Comparison of ENCODE assay signal across 13 cellular contexts in genomic region chr4:1307951-1308735, GRCh38. TPM values are rescaled to one million over a fixed set of nuclear protein-coding genes. Genes with fewer than 3 reads are reported as not detected.
DNase-seq lines count a peak whose midpoint lies in the region; ATAC-seq and TF ChIP-seq lines count a peak whose summit lies in the region.
"Had no signal": no experiment of that assay in that cellular context is flagged by ENCODE, and none has a peak within 500 bp of the region (broad histone marks: within the 10 kb centered on the region; RNA-seq: fewer than 3 reads in every experiment).

No MANE protein-coding gene starts in this region.

- H3K27ac Mint-ChIP-seq in activated CD4-positive, alpha-beta T cell treated with anti-CD3 and anti-CD28 coated beads for 36 hours, result peak overlapping the region; percentile 21
- H3K27ac Mint-ChIP-seq in WTC11 (peak overlapping the region; percentile 99), progenitor cell of endocrine pancreas (peak overlapping the region; percentile 92)

- no peak for DNase-seq in activated CD4-positive, alpha-beta T cell treated with anti-CD3 and anti-CD28 coated beads for 36 hours
- no peak for DNase-seq in activated CD4-positive, alpha-beta T cell treated with anti-CD3 and anti-CD28 coated beads, Interleukin-2, amount 50 U/mL, for 48 hours
- no peak for DNase-seq in WTC11 (ENCODE audit: low spot score)
- no peak for DNase-seq in progenitor cell of endocrine pancreas (ENCODE audit: low spot score, unreplicated experiment)
- DNase-seq in kidney tubule cell (ENCODE audit: low spot score), result no peak
- no peak for DNase-seq in D341Med (ENCODE audit: low spot score)
- DNase-seq in SHP77 (lab: John Stamatoyannopoulos, UW), result no peak
- DNase-seq: activated CD8-positive, alpha-beta memory T cell treated with anti-CD3 and anti-CD28 coated beads, Interleukin-2, amount 50 U/mL, for 48 hours; amygdala; foreskin fibroblast; small intestine had no signal

- H3K9me3 ChIP-seq in iPS-20b (ENCODE audit: insufficient read depth, low read depth, low read length), result no peaks in the 10 kb centered on the region

- peak overlapping the region; percentile 77; the same call in 1 of the 2 replicates for H3K9ac ChIP-seq in iPS-20b (ENCODE audit: low read depth, low read length)

- CTCF ChIA-PET in activated CD4-positive, alpha-beta T cell treated with anti-CD3 and anti-CD28 coated beads for 36 hours (lab: Charles Lee), result interaction anchor here (0.7 to 1.2 kb wide), 3 partner anchors 16 to 141 kb away, joined by 3 to 4 read pairs (median 3); no protein-coding TSS in a partner anchor
- CTCF ChIA-PET in WTC11 (lab: Charles Lee), result interaction anchor here (1.0 to 1.7 kb wide), 8 partner anchors 10 to 40 kb away, joined by 3 to 22 read pairs (median 5); partner anchors contain the start of gene UVSSA

- H3K4me1 ChIP-seq in iPS-20b (ENCODE audit: insufficient read depth, low read length), result peaks cover 9% of the 10 kb centered on the region

- H3K27ac ChIP-seq in iPS-20b (ENCODE audit: low read length), result no peak overlapping the region
- H3K27ac ChIP-seq: 22Rv1 had no signal

- TF ChIP-seq CTCF in WTC11 (IDR thresholded peaks at IDR 0.05) (no peak), progenitor cell of endocrine pancreas (IDR thresholded peaks at IDR 0.05; ENCODE audit: unreplicated experiment) (no peak)

- intact Hi-C loops in activated CD4-positive, alpha-beta T cell treated with anti-CD3 and anti-CD28 coated beads for 36 hours (cut with DNase I, micrococcal nuclease), result no loop called here

- H3K27me3 Mint-ChIP-seq in activated CD4-positive, alpha-beta T cell treated with anti-CD3 and anti-CD28 coated beads for 36 hours, result no peaks in the 10 kb centered on the region
- H3K27me3 Mint-ChIP-seq in WTC11 (ENCODE audit: low read depth) (no peaks in the 10 kb centered on the region), progenitor cell of endocrine pancreas (no peaks in the 10 kb centered on the region)

- H3K9me3 Mint-ChIP-seq in activated CD4-positive, alpha-beta T cell treated with anti-CD3 and anti-CD28 coated beads for 36 hours (ENCODE audit: low read depth), result no peaks in the 10 kb centered on the region
- H3K9me3 Mint-ChIP-seq in WTC11 (no peaks in the 10 kb centered on the region), progenitor cell of endocrine pancreas (ENCODE audit: low read depth) (no peaks in the 10 kb centered on the region)

- POLR2A ChIA-PET in activated CD4-positive, alpha-beta T cell treated with anti-CD3 and anti-CD28 coated beads for 36 hours (lab: Charles Lee), result no interaction called here
- POLR2A ChIA-PET in WTC11 (lab: Charles Lee), result interaction anchor here (1.9 kb wide), 1 partner anchor 18 kb away, joined by 13 read pairs; the partner anchor contains the start of gene MAEA

- no peak for ATAC-seq in activated CD4-positive, alpha-beta T cell treated with anti-CD3 and anti-CD28 coated beads for 36 hours
- ATAC-seq in WTC11, result no peak

- H3K4me3 Mint-ChIP-seq in activated CD4-positive, alpha-beta T cell treated with anti-CD3 and anti-CD28 coated beads for 36 hours, result no peak overlapping the region
- H3K4me3 Mint-ChIP-seq in WTC11 (no peak overlapping the region), progenitor cell of endocrine pancreas (ENCODE audit: low read depth) (no peak overlapping the region)

- no peaks in the 10 kb centered on the region for H3K27me3 ChIP-seq in iPS-20b (ENCODE audit: insufficient read depth, low read length)

- H3K36me3 ChIP-seq in iPS-20b (ENCODE audit: insufficient read depth, low read depth, low read length), result peaks cover 16% of the 10 kb centered on the region

- no peak overlapping the region for H3K4me3 ChIP-seq in iPS-20b (ENCODE audit: low read length)

- H3K36me3 Mint-ChIP-seq in activated CD4-positive, alpha-beta T cell treated with anti-CD3 and anti-CD28 coated beads for 36 hours (ENCODE audit: low read depth), result peaks cover 26% of the 10 kb centered on the region
- peaks cover 14% of the 10 kb centered on the region for H3K36me3 Mint-ChIP-seq in WTC11
- H3K36me3 Mint-ChIP-seq in progenitor cell of endocrine pancreas (ENCODE audit: insufficient read depth), result peaks cover 6% of the 10 kb centered on the region

- H3K4me1 Mint-ChIP-seq in activated CD4-positive, alpha-beta T cell treated with anti-CD3 and anti-CD28 coated beads for 36 hours, result peaks cover 56% of the 10 kb centered on the region
- peaks cover 30% of the 10 kb centered on the region for H3K4me1 Mint-ChIP-seq in WTC11
- H3K4me1 Mint-ChIP-seq in progenitor cell of endocrine pancreas (ENCODE audit: low read depth), result peaks cover 21% of the 10 kb centered on the region

TF ChIP-seq in WTC11, 78 proteins besides CTCF, POLR2A, EP300 and RAD21:
- TF ChIP-seq ESRRA (CRISPR knock-in tag; IDR thresholded peaks at IDR 0.05; ENCODE audit: borderline replicate concordance) (no peak), OVOL2 (CRISPR knock-in tag; IDR thresholded peaks at IDR 0.05; ENCODE audit: borderline replicate concordance) (no peak), ZNF423 (CRISPR knock-in tag; IDR thresholded peaks at IDR 0.05) (no peak), IRF2 (CRISPR knock-in tag; IDR thresholded peaks at IDR 0.05; ENCODE audit: borderline replicate concordance, low read depth) (no peak), NR1H2 (CRISPR knock-in tag; IDR thresholded peaks at IDR 0.05) (no peak), NFYB (CRISPR knock-in tag; conservative IDR thresholded peaks at IDR 0.05; ENCODE audit: low read depth) (no peak), MAX (CRISPR knock-in tag; IDR thresholded peaks at IDR 0.05) (no peak), HMGXB4 (CRISPR knock-in tag; IDR thresholded peaks at IDR 0.05) (no peak), CREB1 (CRISPR knock-in tag; IDR thresholded peaks at IDR 0.05) (no peak), GABPB1 (CRISPR knock-in tag; IDR thresholded peaks at IDR 0.05) (no peak), FOXP4 (CRISPR knock-in tag; IDR thresholded peaks at IDR 0.05) (no peak)

RNA-seq across cellular contexts. Expression of gene MAEA, which starts 18.5 kb away (rescaled TPM):
- total RNA-seq in activated CD4-positive, alpha-beta T cell treated with anti-CD3 and anti-CD28 coated beads for 36 hours, result 10 to 100 TPM; 38.9 to 40.4 TPM
- total RNA-seq in WTC11 (2021), result 66.9 to 86.9 TPM (median 79.8 TPM) in 3 replicates
- 77.8 and 81.3 TPM in 2 replicates for total RNA-seq in progenitor cell of endocrine pancreas

RNA-seq across cellular contexts. Expression of gene UVSSA, which starts 38.9 kb away (rescaled TPM):
- 10 to 100 TPM; 14.8 to 18.1 TPM for total RNA-seq in activated CD4-positive, alpha-beta T cell treated with anti-CD3 and anti-CD28 coated beads for 36 hours
- total RNA-seq in WTC11 (2021) (36.9 to 41.5 TPM (median 40.4 TPM) in 3 replicates), progenitor cell of endocrine pancreas (32.5 and 39.5 TPM in 2 replicates)

RNA-seq across cellular contexts. Expression of gene CTBP1, which starts 59.2 kb away (rescaled TPM):
- 100 to 1,000 TPM; 152 to 177 TPM for total RNA-seq in activated CD4-positive, alpha-beta T cell treated with anti-CD3 and anti-CD28 coated beads for 36 hours
- total RNA-seq in WTC11 (2021), result 143 to 167 TPM (median 159 TPM) in 3 replicates
- 199 and 204 TPM in 2 replicates for total RNA-seq in progenitor cell of endocrine pancreas

Comparison
In these comparisons a context has a peak if more than half of its experiments do, and no peak if none do; other contexts are left out.
1. H3K27ac Mint-ChIP-seq: peak in every context shown above with its lines; median percentile 99 in WTC11; 92 in progenitor cell of endocrine pancreas; 21 in activated CD4-positive, alpha-beta T cell treated with anti-CD3 and anti-CD28 coated beads for 36 hours.